1 cellular context compared by ENCODE assay signal in the genomic region with DNA sequence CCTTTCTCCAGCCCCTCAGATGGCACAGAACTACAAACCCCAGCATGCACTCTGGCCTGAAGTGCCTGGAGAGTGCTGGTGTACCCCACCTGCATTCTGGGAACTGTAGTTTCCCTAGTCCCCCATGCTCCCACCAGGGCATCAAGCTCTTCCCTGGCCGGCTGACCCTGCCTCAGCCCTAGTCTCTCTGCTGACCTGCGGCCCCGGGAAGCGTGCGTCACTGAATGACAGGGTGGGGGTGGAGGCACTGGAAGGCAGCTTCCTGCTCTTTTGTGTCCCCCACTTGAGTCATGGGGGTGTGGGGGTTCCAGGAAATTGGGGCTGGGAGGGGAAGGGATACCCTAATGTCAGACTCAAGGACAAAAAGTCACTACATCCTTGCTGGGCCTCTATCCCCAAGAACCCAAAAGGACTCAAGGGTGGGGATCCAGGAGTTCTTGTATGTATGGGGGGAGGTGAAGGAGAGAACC.
TF ChIP-seq lines count a peak whose summit lies in the region.

No MANE protein-coding gene starts in this region.

TF ChIP-seq in HEK293, 187 proteins besides CTCF, POLR2A, EP300 and RAD21 (continued from another document):
- TF ChIP-seq KLF1 (tag by site-specific recombination; IDR thresholded peaks at IDR 0.05) (no peak), ZNF791 (tag by site-specific recombination; IDR thresholded peaks at IDR 0.05) (no peak), SP7 (tag by site-specific recombination; IDR thresholded peaks at IDR 0.05) (no peak), ZNF48 (tag by site-specific recombination; IDR thresholded peaks at IDR 0.05) (no peak), ZNF707 (tag by site-specific recombination; IDR thresholded peaks at IDR 0.05) (no peak), ZNF121 (tag by site-specific recombination; IDR thresholded peaks at IDR 0.05) (no peak), ZNF140 (tag by site-specific recombination; IDR thresholded peaks at IDR 0.05) (no peak), ZNF843 (tag by site-specific recombination; IDR thresholded peaks at IDR 0.05) (no peak), ZNF768 (tag by site-specific recombination; IDR thresholded peaks at IDR 0.05) (no peak), ZNF214 (tag by site-specific recombination; IDR thresholded peaks at IDR 0.05; ENCODE audit: borderline replicate concordance) (no peak), ZNF596 (tag by site-specific recombination; IDR thresholded peaks at IDR 0.05) (no peak), ZXDB (tag by site-specific recombination; IDR thresholded peaks at IDR 0.05) (no peak), ZNF530 (tag by site-specific recombination; IDR thresholded peaks at IDR 0.05; ENCODE audit: low read depth) (no peak), ZNF629 (tag by site-specific recombination; IDR thresholded peaks at IDR 0.05) (0 out of 2 replicates have a peak, but pooled peaks have one; percentile 12), ZNF514 (tag by site-specific recombination; IDR thresholded peaks at IDR 0.05) (no peak), KLF7 (tag by site-specific recombination; IDR thresholded peaks at IDR 0.05; ENCODE audit: borderline replicate concordance) (no peak), ZNF211 (tag by site-specific recombination; IDR thresholded peaks at IDR 0.05; ENCODE audit: low read depth) (no peak), ZIC2 (tag by site-specific recombination; IDR thresholded peaks at IDR 0.05) (no peak), ZFP3 (tag by site-specific recombination; IDR thresholded peaks at IDR 0.05; ENCODE audit: low read depth) (no peak), ZFP37 (tag by site-specific recombination; IDR thresholded peaks at IDR 0.05) (no peak), ZNF776 (tag by site-specific recombination; IDR thresholded peaks at IDR 0.05; ENCODE audit: borderline replicate concordance) (no peak), KLF9 (tag by site-specific recombination; IDR thresholded peaks at IDR 0.05; ENCODE audit: low read depth) (no peak), WT1 (tag by site-specific recombination; IDR thresholded peaks at IDR 0.05) (no peak), ZNF558 (tag by site-specific recombination; IDR thresholded peaks at IDR 0.05) (no peak), ZNF146 (tag by site-specific recombination; IDR thresholded peaks at IDR 0.05) (no peak), ZNF433 (tag by site-specific recombination; IDR thresholded peaks at IDR 0.05; ENCODE audit: low read depth) (no peak), ZNF169 (tag by site-specific recombination; IDR thresholded peaks at IDR 0.05) (no peak), ZNF175 (tag by site-specific recombination; IDR thresholded peaks at IDR 0.05) (no peak), RBAK (tag by site-specific recombination; IDR thresholded peaks at IDR 0.05) (no peak), YY2 (tag by site-specific recombination; IDR thresholded peaks at IDR 0.05) (peak; percentile 38; the same call in 1 of the 2 replicates), SP3 (tag by site-specific recombination; IDR thresholded peaks at IDR 0.05) (peak; percentile 12; the same call in 1 of the 2 replicates), ZNF266 (tag by site-specific recombination; IDR thresholded peaks at IDR 0.05; ENCODE audit: low read depth) (no peak), ZNF335 (tag by site-specific recombination; conservative IDR thresholded peaks at IDR 0.05) (peak; percentile 33; the same call in 1 of the 2 replicates), ZNF19 (tag by site-specific recombination; IDR thresholded peaks at IDR 0.05; ENCODE audit: low read depth) (no peak), ZNF239 (tag by site-specific recombination; IDR thresholded peaks at IDR 0.05) (no peak), ZBTB1 (tag by site-specific recombination; IDR thresholded peaks at IDR 0.05) (no peak), ZNF223 (tag by site-specific recombination; IDR thresholded peaks at IDR 0.05) (no peak), ZNF701 (tag by site-specific recombination; IDR thresholded peaks at IDR 0.05) (no peak), GLI4 (tag by site-specific recombination; IDR thresholded peaks at IDR 0.05) (no peak), ZNF37A (tag by site-specific recombination; IDR thresholded peaks at IDR 0.05) (no peak), ZNF76 (tag by site-specific recombination; IDR thresholded peaks at IDR 0.05; ENCODE audit: borderline replicate concordance, low read depth) (peak; percentile 94), YY1 (tag by site-specific recombination; IDR thresholded peaks at IDR 0.05) (no peak), ZNF658 (tag by site-specific recombination; IDR thresholded peaks at IDR 0.05) (no peak), ZNF324 (tag by site-specific recombination; IDR thresholded peaks at IDR 0.05) (no peak), REPIN1 (tag by site-specific recombination; IDR thresholded peaks at IDR 0.05; ENCODE audit: low read depth) (no peak), ZFP69B (tag by site-specific recombination; IDR thresholded peaks at IDR 0.05) (no peak), KLF10 (tag by site-specific recombination; IDR thresholded peaks at IDR 0.05) (no peak)
- TF ChIP-seq, protein P1, sequence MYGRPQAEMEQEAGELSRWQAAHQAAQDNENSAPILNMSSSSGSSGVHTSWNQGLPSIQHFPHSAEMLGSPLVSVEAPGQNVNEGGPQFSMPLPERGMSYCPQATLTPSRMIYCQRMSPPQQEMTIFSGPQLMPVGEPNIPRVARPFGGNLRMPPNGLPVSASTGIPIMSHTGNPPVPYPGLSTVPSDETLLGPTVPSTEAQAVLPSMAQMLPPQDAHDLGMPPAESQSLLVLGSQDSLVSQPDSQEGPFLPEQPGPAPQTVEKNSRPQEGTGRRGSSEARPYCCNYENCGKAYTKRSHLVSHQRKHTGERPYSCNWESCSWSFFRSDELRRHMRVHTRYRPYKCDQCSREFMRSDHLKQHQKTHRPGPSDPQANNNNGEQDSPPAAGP (tag by site-specific recombination; IDR thresholded peaks at IDR 0.05), result no peak
- TF ChIP-seq, protein P2, sequence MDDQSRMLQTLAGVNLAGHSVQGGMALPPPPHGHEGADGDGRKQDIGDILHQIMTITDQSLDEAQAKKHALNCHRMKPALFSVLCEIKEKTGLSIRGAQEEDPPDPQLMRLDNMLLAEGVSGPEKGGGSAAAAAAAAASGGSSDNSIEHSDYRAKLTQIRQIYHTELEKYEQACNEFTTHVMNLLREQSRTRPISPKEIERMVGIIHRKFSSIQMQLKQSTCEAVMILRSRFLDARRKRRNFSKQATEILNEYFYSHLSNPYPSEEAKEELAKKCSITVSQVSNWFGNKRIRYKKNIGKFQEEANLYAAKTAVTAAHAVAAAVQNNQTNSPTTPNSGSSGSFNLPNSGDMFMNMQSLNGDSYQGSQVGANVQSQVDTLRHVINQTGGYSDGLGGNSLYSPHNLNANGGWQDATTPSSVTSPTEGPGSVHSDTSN (CRISPR knock-in tag; IDR thresholded peaks at IDR 0.05), result no peak
- TF ChIP-seq, protein P3, sequence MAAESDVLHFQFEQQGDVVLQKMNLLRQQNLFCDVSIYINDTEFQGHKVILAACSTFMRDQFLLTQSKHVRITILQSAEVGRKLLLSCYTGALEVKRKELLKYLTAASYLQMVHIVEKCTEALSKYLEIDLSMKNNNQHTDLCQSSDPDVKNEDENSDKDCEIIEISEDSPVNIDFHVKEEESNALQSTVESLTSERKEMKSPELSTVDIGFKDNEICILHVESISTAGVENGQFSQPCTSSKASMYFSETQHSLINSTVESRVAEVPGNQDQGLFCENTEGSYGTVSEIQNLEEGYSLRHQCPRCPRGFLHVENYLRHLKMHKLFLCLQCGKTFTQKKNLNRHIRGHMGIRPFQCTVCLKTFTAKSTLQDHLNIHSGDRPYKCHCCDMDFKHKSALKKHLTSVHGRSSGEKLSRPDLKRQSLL (tag by site-specific recombination; IDR thresholded peaks at IDR 0.05), result no peak
- TF ChIP-seq, protein P4, sequence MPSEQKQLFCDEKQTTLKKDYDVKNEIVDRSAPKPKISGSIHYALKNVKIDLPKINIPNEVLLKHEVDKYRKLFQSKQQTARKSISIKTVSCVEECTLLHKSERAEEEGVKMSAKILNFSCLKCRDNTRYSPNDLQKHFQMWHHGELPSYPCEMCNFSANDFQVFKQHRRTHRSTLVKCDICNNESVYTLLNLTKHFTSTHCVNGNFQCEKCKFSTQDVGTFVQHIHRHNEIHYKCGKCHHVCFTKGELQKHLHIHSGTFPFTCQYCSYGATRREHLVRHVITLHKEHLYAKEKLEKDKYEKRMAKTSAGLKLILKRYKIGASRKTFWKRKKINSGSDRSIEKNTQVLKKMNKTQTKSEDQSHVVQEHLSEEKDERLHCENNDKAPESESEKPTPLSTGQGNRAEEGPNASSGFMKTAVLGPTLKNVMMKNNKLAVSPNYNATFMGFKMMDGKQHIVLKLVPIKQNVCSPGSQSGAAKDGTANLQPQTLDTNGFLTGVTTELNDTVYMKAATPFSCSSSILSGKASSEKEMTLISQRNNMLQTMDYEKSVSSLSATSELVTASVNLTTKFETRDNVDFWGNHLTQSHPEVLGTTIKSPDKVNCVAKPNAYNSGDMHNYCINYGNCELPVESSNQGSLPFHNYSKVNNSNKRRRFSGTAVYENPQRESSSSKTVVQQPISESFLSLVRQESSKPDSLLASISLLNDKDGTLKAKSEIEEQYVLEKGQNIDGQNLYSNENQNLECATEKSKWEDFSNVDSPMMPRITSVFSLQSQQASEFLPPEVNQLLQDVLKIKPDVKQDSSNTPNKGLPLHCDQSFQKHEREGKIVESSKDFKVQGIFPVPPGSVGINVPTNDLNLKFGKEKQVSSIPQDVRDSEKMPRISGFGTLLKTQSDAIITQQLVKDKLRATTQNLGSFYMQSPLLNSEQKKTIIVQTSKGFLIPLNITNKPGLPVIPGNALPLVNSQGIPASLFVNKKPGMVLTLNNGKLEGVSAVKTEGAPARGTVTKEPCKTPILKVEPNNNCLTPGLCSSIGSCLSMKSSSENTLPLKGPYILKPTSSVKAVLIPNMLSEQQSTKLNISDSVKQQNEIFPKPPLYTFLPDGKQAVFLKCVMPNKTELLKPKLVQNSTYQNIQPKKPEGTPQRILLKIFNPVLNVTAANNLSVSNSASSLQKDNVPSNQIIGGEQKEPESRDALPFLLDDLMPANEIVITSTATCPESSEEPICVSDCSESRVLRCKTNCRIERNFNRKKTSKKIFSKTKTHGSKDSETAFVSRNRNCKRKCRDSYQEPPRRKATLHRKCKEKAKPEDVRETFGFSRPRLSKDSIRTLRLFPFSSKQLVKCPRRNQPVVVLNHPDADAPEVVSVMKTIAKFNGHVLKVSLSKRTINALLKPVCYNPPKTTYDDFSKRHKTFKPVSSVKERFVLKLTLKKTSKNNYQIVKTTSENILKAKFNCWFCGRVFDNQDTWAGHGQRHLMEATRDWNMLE (tag by site-specific recombination; conservative IDR thresholded peaks at IDR 0.05; ENCODE audit: low read depth), result no peak
- TF ChIP-seq, protein P5, sequence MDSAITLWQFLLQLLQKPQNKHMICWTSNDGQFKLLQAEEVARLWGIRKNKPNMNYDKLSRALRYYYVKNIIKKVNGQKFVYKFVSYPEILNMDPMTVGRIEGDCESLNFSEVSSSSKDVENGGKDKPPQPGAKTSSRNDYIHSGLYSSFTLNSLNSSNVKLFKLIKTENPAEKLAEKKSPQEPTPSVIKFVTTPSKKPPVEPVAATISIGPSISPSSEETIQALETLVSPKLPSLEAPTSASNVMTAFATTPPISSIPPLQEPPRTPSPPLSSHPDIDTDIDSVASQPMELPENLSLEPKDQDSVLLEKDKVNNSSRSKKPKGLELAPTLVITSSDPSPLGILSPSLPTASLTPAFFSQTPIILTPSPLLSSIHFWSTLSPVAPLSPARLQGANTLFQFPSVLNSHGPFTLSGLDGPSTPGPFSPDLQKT (IDR thresholded peaks at IDR 0.05; ENCODE audit: borderline replicate concordance, low read depth, low read length), result no peak
